Comparison of ENCODE assay signal across 17 cellular contexts in genomic region chr19:52603558-52604207, GRCh38. TPM values are rescaled to one million over a fixed set of nuclear protein-coding genes. Genes with fewer than 3 reads are reported as not detected.
A peak's percentile ranks its signal among the peaks of the same experiment; 100 is the strongest.
DNase-seq lines count a peak whose midpoint lies in the region; ATAC-seq and TF ChIP-seq lines count a peak whose summit lies in the region.
"Had no signal": no experiment of that assay in that cellular context is flagged by ENCODE, and none has a peak within 500 bp of the region (broad histone marks: within the 10 kb centered on the region; RNA-seq: fewer than 3 reads in every experiment).

No MANE protein-coding gene starts in this region.

- in situ Hi-C loops in transverse colon (cut with MboI; ENCODE audit: low pct_ligation_motif_present in 1 of 4, low pct_unique_long_range_greater_than_20kb in 1 of 4, low sequenced_read_pairs in 3 of 4) = no loop called here

- intact Hi-C loops in ascending aorta (cut with DNase I) = loop anchor here (2.0 kb wide), 1 partner anchor 45 kb away; no protein-coding TSS in a partner anchor
- intact Hi-C loops in transverse colon (cut with DNase I; ENCODE audit: low total_unique reads) = no loop called here

- no peaks in the 10 kb centered on the region for H3K9me2 ChIP-seq in hepatocyte (replicated peaks; ENCODE audit: insufficient read depth)

- no peaks in the 10 kb centered on the region for H4K20me1 ChIP-seq in hepatocyte (ENCODE audit: insufficient read depth, poor library complexity, severe bottlenecking)

- TF ChIP-seq POLR2A in transverse colon (IDR thresholded peaks at IDR 0.05) = no peak

- TF ChIP-seq EP300 in transverse colon (IDR thresholded peaks at IDR 0.05; ENCODE audit: low read depth) = no peak

- H2AFZ ChIP-seq in hepatocyte = no peak overlapping the region

- peak overlapping the region; percentile 81 to 85 for H3K27ac ChIP-seq in ascending aorta
- H3K27ac ChIP-seq in hepatocyte = no peak overlapping the region
- peak overlapping the region in 3 of 4 donors; percentile 19 to 51 (median 25) for H3K27ac ChIP-seq in transverse colon
- H3K27ac ChIP-seq: body of pancreas had no signal

- TF ChIP-seq CTCF in ascending aorta (IDR thresholded peaks at IDR 0.05) = no peak
- no peak for TF ChIP-seq CTCF in hepatocyte (IDR thresholded peaks at IDR 0.05; ENCODE audit: poor library complexity)
- no peak for TF ChIP-seq CTCF in transverse colon (IDR thresholded peaks at IDR 0.05)

- no peaks in the 10 kb centered on the region for H3K27me3 ChIP-seq in ascending aorta
- no peaks in the 10 kb centered on the region for H3K27me3 ChIP-seq in hepatocyte
- no peaks in the 10 kb centered on the region for H3K27me3 ChIP-seq in transverse colon
- H3K27me3 ChIP-seq: body of pancreas had no signal

- 94% methylated on average over 14 of the region's 14 CpGs for WGBS in hepatocyte (ENCODE audit: low lambda C conversion rate, missing lambda C conversion rate)
- WGBS in transverse colon (ENCODE audit: low coverage in 1 of 2), 2 donors = 69 to 87% methylated on average over 4 to 14 of the region's 14 CpGs

- H3K79me2 ChIP-seq in hepatocyte = peaks cover 62% of the 10 kb centered on the region

- H3K36me3 ChIP-seq in ascending aorta = peaks cover 0 to 3% of the 10 kb centered on the region in 2 donors
- no peaks in the 10 kb centered on the region for H3K36me3 ChIP-seq in hepatocyte (replicated peaks; ENCODE audit: insufficient read depth, low read depth)
- no peaks in the 10 kb centered on the region for H3K36me3 ChIP-seq in transverse colon

- H3K4me3 ChIP-seq in ascending aorta (no peak overlapping the region), hepatocyte (no peak overlapping the region), transverse colon (no peak overlapping the region)
- H3K4me3 ChIP-seq: body of pancreas had no signal

- peaks cover 0 to 8% of the 10 kb centered on the region in 2 donors for H3K9me3 ChIP-seq in ascending aorta
- no peaks in the 10 kb centered on the region for H3K9me3 ChIP-seq in hepatocyte (ENCODE audit: low read depth)
- peaks cover 4 to 12% of the 10 kb centered on the region in 2 donors for H3K9me3 ChIP-seq in transverse colon
- H3K9me3 ChIP-seq: body of pancreas had no signal

- H3K4me1 ChIP-seq in ascending aorta (peaks cover 0 to 8% of the 10 kb centered on the region in 2 donors), hepatocyte (ENCODE audit: insufficient read depth) (peaks cover 14% of the 10 kb centered on the region), transverse colon (peaks cover 4 to 18% (median 14%) of the 10 kb centered on the region in 4 donors)

- H3K4me2 ChIP-seq in hepatocyte = peak overlapping the region; percentile 88

- no peak for ATAC-seq in SK-N-SH treated with all-trans-retinoic acid at 6 μM for 48 hours
- ATAC-seq in GM18870 (IDR thresholded peaks at IDR 0.05; ENCODE audit: unreplicated experiment) = no peak
- ATAC-seq: activated T-helper 17 cell treated with anti-CD3 and anti-CD28 coated beads, Interleukin-2, amount 50 U/mL, for 72 hours; body of pancreas; Right ventricle myocardium inferior had no signal

- DNase-seq in activated effector memory CD4-positive, alpha-beta T cell treated with anti-CD3 and anti-CD28 coated beads, Interleukin-2, amount 50 U/mL, for 16 hours = peak; percentile 12
- no peak for DNase-seq in activated effector memory CD4-positive, alpha-beta T cell treated with Interleukin-2 at 50 U/mL for 16 hours
- DNase-seq in ascending aorta (ENCODE audit: low spot score in 2 of 2) (peak in 1 of 2 donors; percentile 64), hepatocyte (ENCODE audit: low spot score) (no peak), transverse colon (no peak)
- no peak for DNase-seq in activated CD4-positive, alpha-beta T cell treated with anti-CD3 and anti-CD28 coated beads for 48 hours
- DNase-seq: 8988T; body of pancreas; effector CD4-positive, alpha-beta T cell; KG1; NCI-H1436; NCI-H2227 treated with DMSO at 0.1 percent for 48 hours; stimulated activated CD4-positive, alpha-beta T cell treated with anti-CD3 and anti-CD28 coated beads, Interleukin-1b, Interleukin-23, amount 100 ng/mL, for 48 hours had no signal

TF ChIP-seq in SK-N-SH treated with all-trans-retinoic acid at 6 μM for 48 hours, 23 proteins besides CTCF, POLR2A, EP300 and RAD21:
- no peak for TF ChIP-seq ZC3H10 (CRISPR knock-in tag; IDR thresholded peaks at IDR 0.05)
- no peak for TF ChIP-seq OSR1 (CRISPR knock-in tag; IDR thresholded peaks at IDR 0.05)
- TF ChIP-seq, protein P1, sequence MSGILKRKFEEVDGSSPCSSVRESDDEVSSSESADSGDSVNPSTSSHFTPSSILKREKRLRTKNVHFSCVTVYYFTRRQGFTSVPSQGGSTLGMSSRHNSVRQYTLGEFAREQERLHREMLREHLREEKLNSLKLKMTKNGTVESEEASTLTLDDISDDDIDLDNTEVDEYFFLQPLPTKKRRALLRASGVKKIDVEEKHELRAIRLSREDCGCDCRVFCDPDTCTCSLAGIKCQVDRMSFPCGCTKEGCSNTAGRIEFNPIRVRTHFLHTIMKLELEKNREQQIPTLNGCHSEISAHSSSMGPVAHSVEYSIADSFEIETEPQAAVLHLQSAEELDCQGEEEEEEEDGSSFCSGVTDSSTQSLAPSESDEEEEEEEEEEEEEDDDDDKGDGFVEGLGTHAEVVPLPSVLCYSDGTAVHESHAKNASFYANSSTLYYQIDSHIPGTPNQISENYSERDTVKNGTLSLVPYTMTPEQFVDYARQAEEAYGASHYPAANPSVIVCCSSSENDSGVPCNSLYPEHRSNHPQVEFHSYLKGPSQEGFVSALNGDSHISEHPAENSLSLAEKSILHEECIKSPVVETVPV (CRISPR knock-in tag; IDR thresholded peaks at IDR 0.05) = no peak
- no peak for TF ChIP-seq ISL1 (CRISPR knock-in tag; IDR thresholded peaks at IDR 0.05)
- no peak for TF ChIP-seq TOX (CRISPR knock-in tag; IDR thresholded peaks at IDR 0.05; ENCODE audit: borderline replicate concordance)

RNA-seq across cellular contexts. Expression of gene ZNF701, which starts 33.6 kb away (rescaled TPM):
- total RNA-seq in ascending aorta (13.2 TPM), hepatocyte (15.2 TPM in 2 replicates), transverse colon (10 to 100 TPM; 12.0 to 31.1 (median 23.9) TPM)
- 5.3 and 9.3 TPM in 2 replicates for polyA plus RNA-seq in hepatocyte

RNA-seq across cellular contexts. Expression of gene ZNF83, which starts 34.5 kb away (rescaled TPM):
- total RNA-seq in ascending aorta (29.1 TPM), hepatocyte (48.6 and 55.8 TPM in 2 replicates), transverse colon (10 to 100 TPM; 13.3 to 55.6 (median 26.7) TPM)
- 32.6 and 42.9 TPM in 2 replicates for polyA plus RNA-seq in hepatocyte
